ENCODE assay signal across 28 cellular contexts in genomic region chr5:11370985-11371384, GRCh38.
"Had no signal": no experiment of that assay in that cellular context is flagged by ENCODE, and none has a peak within 500 bp of the region (broad histone marks: within the 10 kb centered on the region; RNA-seq: fewer than 3 reads in every experiment).

No MANE protein-coding gene starts in this region.

- H3K4me1 ChIP-seq: heart right ventricle, left lung, lower lobe of right lung, neural progenitor cell, right atrium auricular region, right lobe of liver, testis, thyroid gland, transverse colon, upper lobe of right lung had no signal

- ATAC-seq: heart right ventricle; left colon; left lung; lower lobe of right lung; natural killer cell; right lobe of liver; stimulated activated naive B cell treated with anti-CD40 and anti-IgM and Interleukin-4, amounts not matched to agents 10 μg/mL and 1 μg/mL and 100 μg/mL, for 72 hours; stimulated activated naive CD8-positive, alpha-beta T cell treated with anti-CD3 and anti-CD28 coated beads, Interleukin-15, Interleukin-2, amounts not matched to agents 100 U/mL and 50 U/mL, for 24 hours; upper lobe of right lung had no signal

- H3K27ac ChIP-seq: heart right ventricle, left lung, lower lobe of right lung, neural progenitor cell, neutrophil, right atrium auricular region, right lobe of liver, stomach, testis, thyroid gland, transverse colon, upper lobe of right lung had no signal

- H3K9me3 ChIP-seq: heart right ventricle, left lung, lower lobe of right lung, neutrophil, right atrium auricular region, right lobe of liver, stomach, testis, thyroid gland, transverse colon, upper lobe of right lung had no signal

- DNase-seq: heart right ventricle; hippocampal formation; kidney; left colon; left lung; lower lobe of right lung; mammary epithelial cell; mesenchymal stem cell; naive B cell; natural killer cell; nephron progenitor cell; occipital lobe; right lobe of liver; stimulated activated CD4-positive, alpha-beta T cell treated with anti-CD3 and anti-CD28 coated beads, Interleukin-12 subunit alpha, Interleukin-12 subunit beta, amount 100 ng/mL, for 4 hours; stimulated activated CD4-positive, alpha-beta T cell treated with anti-CD3 and anti-CD28 coated beads, Interleukin-15, amount 100 ng/mL, for 24 hours; stimulated activated CD4-positive, alpha-beta T cell treated with anti-CD3 and anti-CD28 coated beads, Interleukin-2, amount 100 ng/mL, for 24 hours; stimulated activated CD4-positive, alpha-beta T cell treated with anti-CD3 and anti-CD28 coated beads, Interleukin-4, amount 100 ng/mL, for 1 hour; stimulated activated naive B cell treated with anti-CD40 and anti-IgM and Interleukin-4, amounts not matched to agents 10 μg/mL and 1 μg/mL and 100 μg/mL, for 72 hours; stimulated activated naive CD8-positive, alpha-beta T cell treated with anti-CD3 and anti-CD28 coated beads, Interleukin-15, Interleukin-2, amounts not matched to agents 100 U/mL and 50 U/mL, for 24 hours; stomach; testis; thyroid gland; transverse colon; upper lobe of right lung had no signal

- H3K27me3 ChIP-seq: heart right ventricle, left lung, neural progenitor cell, neutrophil, right atrium auricular region, right lobe of liver, testis, thyroid gland, transverse colon, upper lobe of right lung had no signal

- H3K36me3 ChIP-seq: heart right ventricle, left lung, lower lobe of right lung, neural progenitor cell, neutrophil, right atrium auricular region, right lobe of liver, stomach, thyroid gland, transverse colon, upper lobe of right lung had no signal

- H3K4me3 ChIP-seq: heart right ventricle, left lung, lower lobe of right lung, neural progenitor cell, right atrium auricular region, right lobe of liver, stomach, testis, thyroid gland, transverse colon, upper lobe of right lung had no signal

- FAIRE-seq: kidney, urothelium cell line had no signal
